In genomic region chr1:6423321-6423999, GRCh38 we compare ENCODE assay signal across 8 cellular contexts. TPM values are rescaled to one million over a fixed set of nuclear protein-coding genes. Genes with fewer than 3 reads are reported as not detected.
DNase-seq lines count a peak whose midpoint lies in the region; ATAC-seq and TF ChIP-seq lines count a peak whose summit lies in the region.

No MANE protein-coding gene starts in this region.

- no peaks in the 10 kb centered on the region for H3K36me3 Mint-ChIP-seq in activated naive CD8-positive, alpha-beta T cell treated with anti-CD3 and anti-CD28 coated beads for 36 hours

- peaks cover 4% of the 10 kb centered on the region for H3K4me1 Mint-ChIP-seq in activated naive CD8-positive, alpha-beta T cell treated with anti-CD3 and anti-CD28 coated beads for 36 hours

- H3K4me3 Mint-ChIP-seq in activated naive CD8-positive, alpha-beta T cell treated with anti-CD3 and anti-CD28 coated beads for 36 hours: no peak overlapping the region

- DNase-seq in ELF-1 (ENCODE audit: low read depth, low spot score) (peak; percentile 80), SW480 (ENCODE audit: low spot score) (peak; percentile 93), iris pigment epithelial cell (ENCODE audit: low read depth) (peak; percentile 31)
- DNase-seq in activated naive CD8-positive, alpha-beta T cell treated with anti-CD3 and anti-CD28 coated beads for 36 hours: peak; percentile 74
- peak; percentile 47 to 72 (median 54) for DNase-seq in stimulated activated CD4-positive, alpha-beta T cell treated with anti-CD3 and anti-CD28 coated beads, TNF-alpha, amount 100 ng/mL, for 24 hours (ENCODE audit: low read depth in 3 of 3)

- H3K27ac Mint-ChIP-seq in activated naive CD8-positive, alpha-beta T cell treated with anti-CD3 and anti-CD28 coated beads for 36 hours: no peak overlapping the region

- ATAC-seq in HG02870 (IDR thresholded peaks at IDR 0.05; ENCODE audit: unreplicated experiment) (no peak), HG03139 (IDR thresholded peaks at IDR 0.05; ENCODE audit: unreplicated experiment) (no peak)

- no peaks in the 10 kb centered on the region for H3K9me3 Mint-ChIP-seq in activated naive CD8-positive, alpha-beta T cell treated with anti-CD3 and anti-CD28 coated beads for 36 hours

- H3K27me3 Mint-ChIP-seq in activated naive CD8-positive, alpha-beta T cell treated with anti-CD3 and anti-CD28 coated beads for 36 hours: peaks cover 70% of the 10 kb centered on the region

- peak; percentile 90 for TF ChIP-seq CTCF in LNCAP (IDR thresholded peaks at IDR 0.05)

RNA-seq across cellular contexts. Expression of gene ESPN, which starts 1.1 kb away (rescaled TPM):
- total RNA-seq in activated naive CD8-positive, alpha-beta T cell treated with anti-CD3 and anti-CD28 coated beads for 36 hours: under 1 TPM; 0.39 to 0.44 TPM

RNA-seq across cellular contexts. Expression of gene HES2, which starts 3.7 kb away (rescaled TPM):
- total RNA-seq in activated naive CD8-positive, alpha-beta T cell treated with anti-CD3 and anti-CD28 coated beads for 36 hours: not detected

RNA-seq across cellular contexts. Expression of gene ACOT7, which starts 29.9 kb away (rescaled TPM):
- 10 to 100 TPM; 80.8 to 86.2 TPM for total RNA-seq in activated naive CD8-positive, alpha-beta T cell treated with anti-CD3 and anti-CD28 coated beads for 36 hours

RNA-seq across cellular contexts. Expression of gene TNFRSF25, which starts 42.5 kb away (rescaled TPM):
- total RNA-seq in activated naive CD8-positive, alpha-beta T cell treated with anti-CD3 and anti-CD28 coated beads for 36 hours: 10 to 100 TPM; 64.7 to 67.8 TPM

Comparison
In these comparisons a context has a peak if more than half of its experiments do, and no peak if none do; other contexts are left out.
1. DNase-seq: peak in every context shown above with its lines; median percentile 93 in SW480; 80 in ELF-1; 74 in activated naive CD8-positive, alpha-beta T cell treated with anti-CD3 and anti-CD28 coated beads for 36 hours; 54 in stimulated activated CD4-positive, alpha-beta T cell treated with anti-CD3 and anti-CD28 coated beads, TNF-alpha, amount 100 ng/mL, for 24 hours; 31 in iris pigment epithelial cell.